Comparison of ENCODE assay signal across 15 cellular contexts in genomic region chr11:96056581-96056980, GRCh38.
A peak's percentile ranks its signal among the peaks of the same experiment; 100 is the strongest.
DNase-seq lines count a peak whose midpoint lies in the region; ATAC-seq and TF ChIP-seq lines count a peak whose summit lies in the region.
"Had no signal": no experiment of that assay in that cellular context is flagged by ENCODE, and none has a peak within 500 bp of the region (broad histone marks: within the 10 kb centered on the region; RNA-seq: fewer than 3 reads in every experiment).

No MANE protein-coding gene starts in this region.

- H3K79me2 ChIP-seq in osteoblast (ENCODE audit: insufficient read depth, low read length): peaks cover 56% of the 10 kb centered on the region

- peaks cover 33% of the 10 kb centered on the region for H3K4me1 Mint-ChIP-seq in T-helper 1 cell treated with Interleukin-12 subunit alpha and Interleukin-12 subunit beta and Interleukin-4 antibody, amounts not matched to agents 30 μg/mL and 1 μg/mL, for 36 hours (ENCODE audit: low read depth)
- peaks cover 95% of the 10 kb centered on the region for H3K4me1 Mint-ChIP-seq in HFFc6 (ENCODE audit: low read depth)
- H3K4me1 Mint-ChIP-seq in central memory CD8-positive, alpha-beta T cell: peaks cover 7% of the 10 kb centered on the region

- H3K27ac ChIP-seq in osteoblast (ENCODE audit: low read depth, low read length): peak overlapping the region; percentile 81

- peak overlapping the region; percentile 47 for H3K27ac Mint-ChIP-seq in T-helper 1 cell treated with Interleukin-12 subunit alpha and Interleukin-12 subunit beta and Interleukin-4 antibody, amounts not matched to agents 30 μg/mL and 1 μg/mL, for 36 hours
- H3K27ac Mint-ChIP-seq in HFFc6: peak overlapping the region; percentile 76
- H3K27ac Mint-ChIP-seq in central memory CD8-positive, alpha-beta T cell (ENCODE audit: low read depth): peak overlapping the region; percentile 15
- H3K27ac Mint-ChIP-seq: activated CD4-positive, alpha-beta T cell treated with anti-CD3 and anti-CD28 coated beads, Interleukin-2, amount 10 ng/mL, durations not matched to agents 24 days and 14 days had no signal

- no peaks in the 10 kb centered on the region for H3K27me3 Mint-ChIP-seq in T-helper 1 cell treated with Interleukin-12 subunit alpha and Interleukin-12 subunit beta and Interleukin-4 antibody, amounts not matched to agents 30 μg/mL and 1 μg/mL, for 36 hours (ENCODE audit: low read depth)
- H3K27me3 Mint-ChIP-seq in HFFc6 (ENCODE audit: insufficient read depth): no peaks in the 10 kb centered on the region
- H3K27me3 Mint-ChIP-seq in central memory CD8-positive, alpha-beta T cell: no peaks in the 10 kb centered on the region
- H3K27me3 Mint-ChIP-seq: activated CD4-positive, alpha-beta T cell treated with anti-CD3 and anti-CD28 coated beads, Interleukin-2, amount 10 ng/mL, durations not matched to agents 24 days and 14 days had no signal

- H2AFZ ChIP-seq in osteoblast (ENCODE audit: low read length): no peak overlapping the region

- peaks cover 11% of the 10 kb centered on the region for H3K36me3 Mint-ChIP-seq in T-helper 1 cell treated with Interleukin-12 subunit alpha and Interleukin-12 subunit beta and Interleukin-4 antibody, amounts not matched to agents 30 μg/mL and 1 μg/mL, for 36 hours (ENCODE audit: low read depth)
- H3K36me3 Mint-ChIP-seq in HFFc6 (ENCODE audit: low read depth): peaks cover 28% of the 10 kb centered on the region
- H3K36me3 Mint-ChIP-seq in central memory CD8-positive, alpha-beta T cell (ENCODE audit: insufficient read depth): peaks cover 6% of the 10 kb centered on the region

- H3K4me3 ChIP-seq in osteoblast (ENCODE audit: insufficient read depth, low read length): no peak overlapping the region
- H3K4me3 ChIP-seq: esophagus squamous epithelium had no signal

- peak overlapping the region; percentile 30 for H3K4me2 ChIP-seq in osteoblast (ENCODE audit: insufficient read depth, low read length)

- no peak for ATAC-seq in central memory CD8-positive, alpha-beta T cell (replicated peaks; ENCODE audit: extremely low read depth, poor library complexity, severe bottlenecking)
- no peak for ATAC-seq in HG03342 (IDR thresholded peaks at IDR 0.05; ENCODE audit: unreplicated experiment)
- ATAC-seq: Right ventricle myocardium inferior had no signal

- no peaks in the 10 kb centered on the region for H4K20me1 ChIP-seq in osteoblast (ENCODE audit: insufficient read depth, low read length)

- H3K9me3 Mint-ChIP-seq in T-helper 1 cell treated with Interleukin-12 subunit alpha and Interleukin-12 subunit beta and Interleukin-4 antibody, amounts not matched to agents 30 μg/mL and 1 μg/mL, for 36 hours: no peaks in the 10 kb centered on the region
- no peaks in the 10 kb centered on the region for H3K9me3 Mint-ChIP-seq in HFFc6
- H3K9me3 Mint-ChIP-seq in central memory CD8-positive, alpha-beta T cell: no peaks in the 10 kb centered on the region

- peaks cover 56% of the 10 kb centered on the region for H3K4me1 ChIP-seq in osteoblast (ENCODE audit: insufficient read depth, low read length)

- H3K27me3 ChIP-seq in osteoblast (ENCODE audit: insufficient read depth, low read length): no peaks in the 10 kb centered on the region
- H3K27me3 ChIP-seq: esophagus squamous epithelium had no signal

- no peaks in the 10 kb centered on the region for H3K36me3 ChIP-seq in osteoblast (ENCODE audit: insufficient read depth, low read length)
- H3K36me3 ChIP-seq: esophagus squamous epithelium had no signal

- no peak overlapping the region for H3K4me3 Mint-ChIP-seq in T-helper 1 cell treated with Interleukin-12 subunit alpha and Interleukin-12 subunit beta and Interleukin-4 antibody, amounts not matched to agents 30 μg/mL and 1 μg/mL, for 36 hours
- peak overlapping the region; percentile 31 for H3K4me3 Mint-ChIP-seq in HFFc6
- no peak overlapping the region for H3K4me3 Mint-ChIP-seq in central memory CD8-positive, alpha-beta T cell
- H3K4me3 Mint-ChIP-seq: activated CD4-positive, alpha-beta T cell treated with anti-CD3 and anti-CD28 coated beads, Interleukin-2, amount 10 ng/mL, durations not matched to agents 24 days and 14 days had no signal

- no peaks in the 10 kb centered on the region for H3K9me3 ChIP-seq in osteoblast (ENCODE audit: low read depth, low read length)
- H3K9me3 ChIP-seq: esophagus squamous epithelium had no signal

- DNase-seq in T-helper 1 cell (no peak), HFFc6 (no peak), osteoblast (ENCODE audit: insufficient read length, low spot score, missing footprints) (no peak), kidney tubule cell (ENCODE audit: low spot score) (no peak), KG1 (lab: John Stamatoyannopoulos, UW) (no peak)
- DNase-seq in central memory CD8-positive, alpha-beta T cell (ENCODE audit: low spot score in 2 of 2): no peak
- DNase-seq: activated CD4-positive, alpha-beta T cell treated with anti-CD3 and anti-CD28 coated beads, Interleukin-2, amount 10 ng/mL, durations not matched to agents 24 days and 14 days; activated effector memory CD4-positive, alpha-beta T cell treated with anti-CD3 and anti-CD28 coated beads, Interleukin-2, amount 50 U/mL, for 16 hours; effector CD4-positive, alpha-beta T cell; esophagus squamous epithelium; midbrain; NCI-H1417 treated with DMSO at 0.1 percent for 48 hours had no signal

- no peak for TF ChIP-seq CTCF in HFFc6 (IDR thresholded peaks at IDR 0.05)
- no peak for TF ChIP-seq CTCF in osteoblast (IDR thresholded peaks at IDR 0.05; ENCODE audit: extremely low read depth, low read depth, low read length)

Comparison
In these comparisons a context has a peak if more than half of its experiments do, and no peak if none do; other contexts are left out.
1. H3K27ac Mint-ChIP-seq: peak in every context shown above with its lines; median percentile 76 in HFFc6; 47 in T-helper 1 cell treated with Interleukin-12 subunit alpha and Interleukin-12 subunit beta and Interleukin-4 antibody, amounts not matched to agents 30 μg/mL and 1 μg/mL, for 36 hours; 15 in central memory CD8-positive, alpha-beta T cell.